In genomic region chr15:69454953-69455352, GRCh38 we compare ENCODE assay signal across 10 cellular contexts. TPM values are rescaled to one million over a fixed set of nuclear protein-coding genes. Genes with fewer than 3 reads are reported as not detected.
A peak's percentile ranks its signal among the peaks of the same experiment; 100 is the strongest.
DNase-seq lines count a peak whose midpoint lies in the region; ATAC-seq and TF ChIP-seq lines count a peak whose summit lies in the region.
"Had no signal": no experiment of that assay in that cellular context is flagged by ENCODE, and none has a peak within 500 bp of the region (broad histone marks: within the 10 kb centered on the region; RNA-seq: fewer than 3 reads in every experiment).

No MANE protein-coding gene starts in this region.

- H3K9ac ChIP-seq in Karpas-422 (ENCODE audit: low read length) = no peak overlapping the region

- H3K4me1 ChIP-seq in Karpas-422 (ENCODE audit: low read length) (peaks cover 45% of the 10 kb centered on the region), breast epithelium (peaks cover 0 to 11% of the 10 kb centered on the region in 2 donors)

- H3K4me3 Mint-ChIP-seq in natural killer cell treated with Interleukin-12 subunit alpha and Interleukin-12 subunit beta and Interleukin-15 and Interleukin-18, amount 100 ng/mL, for 72 hours = peak overlapping the region; percentile 98

- H3K27me3 ChIP-seq in Karpas-422 (ENCODE audit: low read length) (no peaks in the 10 kb centered on the region), breast epithelium (no peaks in the 10 kb centered on the region)

- no peak for TF ChIP-seq CTCF in breast epithelium (IDR thresholded peaks at IDR 0.05)

- H3K9me2 ChIP-seq in Karpas-422 (replicated peaks; ENCODE audit: insufficient read depth, low read length) = no peaks in the 10 kb centered on the region

- H3K9me3 ChIP-seq in Karpas-422 (ENCODE audit: low read length) = no peaks in the 10 kb centered on the region
- no peaks in the 10 kb centered on the region for H3K9me3 ChIP-seq in breast epithelium

- peak overlapping the region; percentile 98 for H3K4me2 ChIP-seq in Karpas-422 (ENCODE audit: low read depth, low read length, poor library complexity, severe bottlenecking)

- peaks cover 37 to 43% of the 10 kb centered on the region in 2 donors for H3K4me1 Mint-ChIP-seq in natural killer cell treated with Interleukin-12 subunit alpha and Interleukin-12 subunit beta and Interleukin-15 and Interleukin-18, amount 100 ng/mL, for 72 hours (ENCODE audit: low read depth in 2 of 2)

- H3K36me3 Mint-ChIP-seq in natural killer cell treated with Interleukin-12 subunit alpha and Interleukin-12 subunit beta and Interleukin-15 and Interleukin-18, amount 100 ng/mL, for 72 hours = peaks cover 35% of the 10 kb centered on the region

- H3K4me3 ChIP-seq in Karpas-422 (ENCODE audit: low read length) (no peak overlapping the region), breast epithelium (peak overlapping the region in 2 of 3 donors; percentile 67 to 100)

- H3K27ac Mint-ChIP-seq in natural killer cell treated with Interleukin-12 subunit alpha and Interleukin-12 subunit beta and Interleukin-15 and Interleukin-18, amount 100 ng/mL, for 72 hours = peak overlapping the region; percentile 97 to 100

- no peak for ATAC-seq in natural killer cell treated with Interleukin-12 subunit alpha and Interleukin-12 subunit beta and Interleukin-15 and Interleukin-18, amount 100 ng/mL, for 72 hours
- no peak for ATAC-seq in HG02571 (IDR thresholded peaks at IDR 0.05; ENCODE audit: unreplicated experiment)

- H3K36me3 ChIP-seq in Karpas-422 (ENCODE audit: insufficient read depth, low read length) (peaks cover 32% of the 10 kb centered on the region), breast epithelium (no peaks in the 10 kb centered on the region)

- H3K79me2 ChIP-seq in Karpas-422 (ENCODE audit: low read length) = peaks cover 17% of the 10 kb centered on the region

- H3K27ac ChIP-seq in Karpas-422 (ENCODE audit: low read length) (no peak overlapping the region), breast epithelium (no peak overlapping the region)

- no peaks in the 10 kb centered on the region for H3K27me3 Mint-ChIP-seq in natural killer cell treated with Interleukin-12 subunit alpha and Interleukin-12 subunit beta and Interleukin-15 and Interleukin-18, amount 100 ng/mL, for 72 hours

- TF ChIP-seq POLR2A in breast epithelium (IDR thresholded peaks at IDR 0.05) = no peak

- peak; percentile 41 for DNase-seq in CMK (ENCODE audit: low read depth)
- DNase-seq in Karpas-422 = no peak
- DNase-seq in breast epithelium (ENCODE audit: low spot score in 2 of 2) = no peak
- DNase-seq in natural killer cell treated with Interleukin-12 subunit alpha and Interleukin-12 subunit beta and Interleukin-15 and Interleukin-18, amount 100 ng/mL, for 72 hours (ENCODE audit: low spot score) = no peak
- DNase-seq in C1 segment of cervical spinal cord (lab: John Stamatoyannopoulos, UW) = no peak
- DNase-seq in epidermal melanocyte (ENCODE audit: insufficient read length, low spot score) = no peak
- no peak for DNase-seq in AML-193 (lab: John Stamatoyannopoulos, UW)
- DNase-seq: kidney, NCI-H524 had no signal

- H2AFZ ChIP-seq in Karpas-422 (ENCODE audit: low read length) = no peak overlapping the region

- peaks cover 43% of the 10 kb centered on the region for H4K20me1 ChIP-seq in Karpas-422 (ENCODE audit: insufficient read depth, low read depth, low read length)

- intact Hi-C loops in breast epithelium (cut with DNase I; ENCODE audit: low total_unique reads) = no loop called here

- no peaks in the 10 kb centered on the region for H3K9me3 Mint-ChIP-seq in natural killer cell treated with Interleukin-12 subunit alpha and Interleukin-12 subunit beta and Interleukin-15 and Interleukin-18, amount 100 ng/mL, for 72 hours

RNA-seq across cellular contexts. Expression of gene RPLP1, which starts 2.3 kb away (rescaled TPM):
- total RNA-seq in Karpas-422 (2014; rRNA removed; shearing (Covaris generic); ENCODE audit: low replicate concordance) = 203 and 282 TPM in 2 replicates
- 100 to 1,000 TPM; 624 to 881 (median 805) TPM for total RNA-seq in breast epithelium
- 1,000 to 10,000 TPM; 1,083 to 1,971 TPM for total RNA-seq in natural killer cell treated with Interleukin-12 subunit alpha and Interleukin-12 subunit beta and Interleukin-15 and Interleukin-18, amount 100 ng/mL, for 72 hours

RNA-seq across cellular contexts. Expression of gene KIF23, which starts 40.8 kb away (rescaled TPM):
- total RNA-seq in Karpas-422 (2014; rRNA removed; shearing (Covaris generic); ENCODE audit: low replicate concordance) = 28.2 and 32.4 TPM in 2 replicates
- 1 to 10 TPM; 1.6 to 6.4 (median 2.2) TPM for total RNA-seq in breast epithelium
- 10 to 100 TPM; 23.4 to 40.4 TPM for total RNA-seq in natural killer cell treated with Interleukin-12 subunit alpha and Interleukin-12 subunit beta and Interleukin-15 and Interleukin-18, amount 100 ng/mL, for 72 hours
